In genomic region chr20:3803289-3803688, GRCh38 we compare ENCODE assay signal across 18 cellular contexts. TPM values are rescaled to one million over a fixed set of nuclear protein-coding genes. Genes with fewer than 3 reads are reported as not detected.
DNase-seq lines count a peak whose midpoint lies in the region; ATAC-seq, FAIRE-seq and TF ChIP-seq lines count a peak whose summit lies in the region.
"Had no signal": no experiment of that assay in that cellular context is flagged by ENCODE, and none has a peak within 500 bp of the region (broad histone marks: within the 10 kb centered on the region; RNA-seq: fewer than 3 reads in every experiment).

No MANE protein-coding gene starts in this region.

- TF ChIP-seq EP300 in upper lobe of left lung (IDR thresholded peaks at IDR 0.05), result no peak

- H3K36me3 Mint-ChIP-seq in T-cell, result peaks cover 73% of the 10 kb centered on the region

- peak overlapping the region in 1 of 3 donors; percentile 62 for H3K4me3 Mint-ChIP-seq in T-cell
- H3K4me3 Mint-ChIP-seq: activated CD4-positive, alpha-beta T cell treated with anti-CD3 and anti-CD28 coated beads for 36 hours; activated T-cell treated with anti-CD3 and anti-CD28 coated beads, Interleukin-2, amount 50 U/mL, for 4 hours; GM23338 had no signal

- H3K79me2 ChIP-seq in keratinocyte (ENCODE audit: control insufficient read depth, insufficient read depth, low read length), result peaks cover 16% of the 10 kb centered on the region

- no peak for FAIRE-seq in keratinocyte (lab: Jason Lieb, UNC)
- FAIRE-seq: endothelial cell of umbilical vein had no signal

- H3K4me2 ChIP-seq in keratinocyte (ENCODE audit: control insufficient read depth, extremely low read depth, insufficient read depth, low read depth, low read length), result peak overlapping the region; percentile 27
- H3K4me2 ChIP-seq: GM23338 had no signal

- dilution Hi-C loops in keratinocyte (cut with MboI; ENCODE audit: extremely low pct_ligation_motif_present, low sequenced_read_pairs), result no loop called here

- no peak for TF ChIP-seq CTCF in keratinocyte (optimal IDR thresholded peaks at IDR 0.05 in 1 of 3, IDR thresholded peaks at IDR 0.05 in 1 of 3, conservative IDR thresholded peaks at IDR 0.05 in 1 of 3; ENCODE audit: extremely low read depth in 1 of 3, insufficient read depth in 2 of 3, low read length in 3 of 3)
- TF ChIP-seq CTCF in upper lobe of left lung (IDR thresholded peaks at IDR 0.05), result no peak

- no peak overlapping the region for H3K9ac ChIP-seq in keratinocyte (ENCODE audit: control insufficient read depth, extremely low read depth, insufficient read depth, low read length)

- peak overlapping the region; percentile 99 to 100 for H3K27ac Mint-ChIP-seq in T-cell
- H3K27ac Mint-ChIP-seq: GM23338 had no signal

- H4K20me1 ChIP-seq in keratinocyte (ENCODE audit: control insufficient read depth, extremely low read depth, insufficient read depth, low read length), result no peaks in the 10 kb centered on the region

- POLR2A ChIA-PET in T-cell (lab: Charles Lee), result no interaction called here

- H3K9me1 ChIP-seq in keratinocyte (ENCODE audit: control insufficient read depth, extremely low read depth, insufficient read depth, low read length), result no peaks in the 10 kb centered on the region

- no peaks in the 10 kb centered on the region for H3K9me3 Mint-ChIP-seq in T-cell
- H3K9me3 Mint-ChIP-seq: activated T-cell treated with anti-CD3 and anti-CD28 coated beads, Interleukin-2, amount 50 U/mL, for 4 hours; GM23338 had no signal

- H3K27me3 ChIP-seq in keratinocyte (ENCODE audit: control insufficient read depth, extremely low read depth, insufficient read depth, low read length) (no peaks in the 10 kb centered on the region), upper lobe of left lung (no peaks in the 10 kb centered on the region)

- peaks cover 77 to 92% (median 80%) of the 10 kb centered on the region in 3 donors for H3K4me1 Mint-ChIP-seq in T-cell

- peaks cover 33 to 73% of the 10 kb centered on the region in 2 experiments for H3K36me3 ChIP-seq in keratinocyte (ENCODE audit: control insufficient read depth in 2 of 2, extremely low read depth in 1 of 2, insufficient read depth in 2 of 2, low read length in 2 of 2)
- peaks cover 4 to 74% (median 68%) of the 10 kb centered on the region in 4 donors for H3K36me3 ChIP-seq in upper lobe of left lung

- TF ChIP-seq POLR2A in upper lobe of left lung (IDR thresholded peaks at IDR 0.05), result no peak

- no peak overlapping the region for H3K4me3 ChIP-seq in keratinocyte (ENCODE audit: control insufficient read depth in 2 of 3, extremely low read depth in 1 of 3, insufficient read depth in 2 of 3, low read depth in 1 of 3, low read length in 3 of 3)
- H3K4me3 ChIP-seq in upper lobe of left lung, result no peak overlapping the region
- H3K4me3 ChIP-seq: GM23338 had no signal

- H3K9me3 ChIP-seq in keratinocyte (ENCODE audit: control insufficient read depth, low read depth, low read length) (no peaks in the 10 kb centered on the region), upper lobe of left lung (no peaks in the 10 kb centered on the region)

- 94 to 96% methylated on average over 10 to 14 of the region's 14 CpGs for WGBS in upper lobe of left lung, 2 donors

- ATAC-seq in left cardiac atrium (no peak), T-cell (replicated peaks in 1 of 4) (no peak), upper lobe of left lung (ENCODE audit: low FRiP score in 2 of 2) (no peak)
- ATAC-seq: activated CD4-positive, alpha-beta T cell treated with anti-CD3 and anti-CD28 coated beads for 36 hours; activated T-cell treated with anti-CD3 and anti-CD28 coated beads, Interleukin-2, amount 50 U/mL, for 4 hours; GM23338 had no signal

- intact Hi-C loops in left cardiac atrium (cut with DNase I), result no loop called here
- intact Hi-C loops in cardiac septum (cut with DNase I), result no loop called here

- H3K4me1 ChIP-seq in keratinocyte (ENCODE audit: control insufficient read depth, extremely low read depth, insufficient read depth, low read length) (peaks cover 89% of the 10 kb centered on the region), upper lobe of left lung (peaks cover 84 to 100% (median 96%) of the 10 kb centered on the region in 4 donors)

- no peaks in the 10 kb centered on the region for H3K27me3 Mint-ChIP-seq in T-cell
- H3K27me3 Mint-ChIP-seq: activated CD4-positive, alpha-beta T cell treated with anti-CD3 and anti-CD28 coated beads for 36 hours had no signal

- peak overlapping the region; percentile 99 for H3K27ac ChIP-seq in keratinocyte (ENCODE audit: control insufficient read depth, insufficient read depth, low read length)
- H3K27ac ChIP-seq in upper lobe of left lung, result peak overlapping the region; percentile 91 to 98 (median 96)

- DNase-seq in left cardiac atrium (peak; percentile 19), cardiac septum (ENCODE audit: low spot score) (no peak), T-cell (no peak), keratinocyte (ENCODE audit: low read depth, low spot score) (no peak), upper lobe of left lung (peak in 1 of 2 donors; percentile 55), C1 segment of cervical spinal cord (lab: John Stamatoyannopoulos, UW) (no peak), NCI-H128 (lab: John Stamatoyannopoulos, UW; ENCODE audit: unreplicated experiment) (no peak)
- no peak for DNase-seq in activated effector memory CD4-positive, alpha-beta T cell treated with anti-CD3 and anti-CD28 coated beads, Interleukin-2, amount 50 U/mL, for 16 hours
- DNase-seq: activated CD4-positive, alpha-beta T cell treated with anti-CD3 and anti-CD28 coated beads for 36 hours; activated T-cell treated with anti-CD3 and anti-CD28 coated beads, Interleukin-2, amount 50 U/mL, for 4 hours; amygdala; foreskin melanocyte; Kasumi-1; NCI-H1417 treated with DMSO at 0.1 percent for 48 hours; NK-92 treated with Interleukin-12 subunit alpha and Interleukin-12 subunit beta, amount 100 ng/mL, for 24 hours; T-helper 9 cell had no signal

- CTCF ChIA-PET in T-cell (lab: Charles Lee), result no interaction called here

- H2AFZ ChIP-seq in keratinocyte (ENCODE audit: control insufficient read depth, low read length), result no peak overlapping the region
- H2AFZ ChIP-seq: GM23338 had no signal

RNA-seq across cellular contexts. Expression of gene CDC25B, which starts 7.2 kb away (rescaled TPM):
- total RNA-seq in left cardiac atrium, result 10 to 100 TPM; 13.8 to 16.6 TPM
- total RNA-seq in cardiac septum, result 9.4 TPM
- total RNA-seq in T-cell, result 100 to 1,000 TPM; 216 to 409 (median 401) TPM
- 15.0 to 41.5 TPM (median 23.5 TPM) in 3 replicates for polyA plus RNA-seq in keratinocyte
- 35.9 TPM for polyA plus RNA-seq in keratinocyte (2011; ENCODE audit: low read depth)
- 31.9 and 57.1 TPM in 2 replicates for polyA plus RNA-seq in keratinocyte (2011; cell fraction: cytosol; rRNA removed)
- polyA plus RNA-seq in keratinocyte (2011; cell fraction: nucleus; rRNA removed), result 89.9 and 117 TPM in 2 replicates
- polyA plus RNA-seq in keratinocyte (2012; ENCODE audit: low replicate concordance), result 14.3 and 38.5 TPM in 2 replicates
- polyA minus RNA-seq in keratinocyte, result 19.1 to 77.3 TPM (median 28.9 TPM) in 3 replicates
- 34.5 TPM for polyA minus RNA-seq in keratinocyte (2011; cell fraction: cytosol; rRNA and poly(A)+ RNA removed)
- 18.8 and 36.4 TPM in 2 replicates for polyA minus RNA-seq in keratinocyte (2011; cell fraction: nucleus; rRNA and poly(A)+ RNA removed)
- total RNA-seq in upper lobe of left lung, result 100 to 1,000 TPM in 3 of 6 donors, 10 to 100 TPM in 3; 45.5 to 151 (median 99.1) TPM

RNA-seq across cellular contexts. Expression of gene CENPB, which starts 16.7 kb away (rescaled TPM):
- total RNA-seq in left cardiac atrium (10 to 100 TPM; 70.8 to 93.6 TPM), cardiac septum (79.8 TPM), T-cell (10 to 100 TPM; 37.0 to 79.0 (median 60.8) TPM), upper lobe of left lung (100 to 1,000 TPM in 2 of 6 donors, 10 to 100 TPM in 4; 56.6 to 125 (median 89.7) TPM)
- polyA plus RNA-seq in keratinocyte, result 18.1 to 22.3 TPM (median 22.0 TPM) in 3 replicates
- polyA plus RNA-seq in keratinocyte (2011; ENCODE audit: low read depth), result 20.5 TPM
- polyA plus RNA-seq in keratinocyte (2011; cell fraction: cytosol; rRNA removed), result 14.2 and 31.9 TPM in 2 replicates
- polyA plus RNA-seq in keratinocyte (2011; cell fraction: nucleus; rRNA removed), result 19.2 and 26.9 TPM in 2 replicates
- polyA plus RNA-seq in keratinocyte (2012; ENCODE audit: low replicate concordance), result 19.4 and 51.1 TPM in 2 replicates
- polyA minus RNA-seq in keratinocyte, result 19.1 to 48.1 TPM (median 20.0 TPM) in 3 replicates
- 59.7 TPM for polyA minus RNA-seq in keratinocyte (2011; cell fraction: cytosol; rRNA and poly(A)+ RNA removed)
- 16.1 and 19.6 TPM in 2 replicates for polyA minus RNA-seq in keratinocyte (2011; cell fraction: nucleus; rRNA and poly(A)+ RNA removed)

RNA-seq across cellular contexts. Expression of gene AP5S1, which starts 17.1 kb away (rescaled TPM):
- 10 to 100 TPM; 11.8 to 14.7 TPM for total RNA-seq in left cardiac atrium
- total RNA-seq in cardiac septum, result 12.5 TPM
- 10 to 100 TPM; 11.5 to 17.3 (median 14.4) TPM for total RNA-seq in T-cell
- 4.3 to 9.0 TPM (median 5.2 TPM) in 3 replicates for polyA plus RNA-seq in keratinocyte
- 0.51 TPM for polyA plus RNA-seq in keratinocyte (2011; ENCODE audit: low read depth)
- polyA plus RNA-seq in keratinocyte (2011; cell fraction: cytosol; rRNA removed), result 4.2 and 7.7 TPM in 2 replicates
- 4.5 and 6.2 TPM in 2 replicates for polyA plus RNA-seq in keratinocyte (2011; cell fraction: nucleus; rRNA removed)
- polyA plus RNA-seq in keratinocyte (2012; ENCODE audit: low replicate concordance), result 3.2 and 9.7 TPM in 2 replicates
- polyA minus RNA-seq in keratinocyte, result 5.6 to 13.5 TPM (median 6.1 TPM) in 3 replicates
- 9.8 TPM for polyA minus RNA-seq in keratinocyte (2011; cell fraction: cytosol; rRNA and poly(A)+ RNA removed)
- polyA minus RNA-seq in keratinocyte (2011; cell fraction: nucleus; rRNA and poly(A)+ RNA removed), result 5.9 and 7.0 TPM in 2 replicates
- total RNA-seq in upper lobe of left lung, result 10 to 100 TPM in 5 of 6 donors, 1 to 10 TPM in 1; 9.4 to 20.8 (median 14.7) TPM

RNA-seq across cellular contexts. Expression of gene SPEF1, which starts 22.0 kb away (rescaled TPM):
- not detected for total RNA-seq in left cardiac atrium
- total RNA-seq in cardiac septum, result not detected
- under 1 TPM in 1 of 5 donors, not detected in 4; 0.16 TPM for total RNA-seq in T-cell
- 0.06 to 0.09 TPM (median 0.07 TPM) in 3 replicates for polyA plus RNA-seq in keratinocyte
- not detected for polyA plus RNA-seq in keratinocyte (2011; ENCODE audit: low read depth)
- 0.06 TPM in 1 of 2 replicates, not detected in the other for polyA plus RNA-seq in keratinocyte (2011; cell fraction: cytosol; rRNA removed)
- 0.15 TPM in 2 replicates for polyA plus RNA-seq in keratinocyte (2011; cell fraction: nucleus; rRNA removed)
- not detected in 2 replicates for polyA plus RNA-seq in keratinocyte (2012; ENCODE audit: low replicate concordance)
- not detected in 3 replicates for polyA minus RNA-seq in keratinocyte
- not detected for polyA minus RNA-seq in keratinocyte (2011; cell fraction: cytosol; rRNA and poly(A)+ RNA removed)
- polyA minus RNA-seq in keratinocyte (2011; cell fraction: nucleus; rRNA and poly(A)+ RNA removed), result not detected in 2 replicates
- total RNA-seq in upper lobe of left lung, result 10 to 100 TPM in 1 of 6 donors, 1 to 10 TPM in 4, under 1 TPM in 1; 0.34 to 15.1 (median 5.4) TPM

RNA-seq across cellular contexts. Expression of gene ADISSP, which starts 35.7 kb away (rescaled TPM):
- total RNA-seq in left cardiac atrium (10 to 100 TPM; 17.2 to 23.2 TPM), cardiac septum (9.9 TPM), T-cell (10 to 100 TPM; 16.2 to 28.7 (median 22.6) TPM), upper lobe of left lung (10 to 100 TPM in 5 of 6 donors, 1 to 10 TPM in 1; 6.7 to 41.9 (median 39.1) TPM)
- polyA plus RNA-seq in keratinocyte, result 25.8 to 44.3 TPM (median 28.2 TPM) in 3 replicates
- 4.8 TPM for polyA plus RNA-seq in keratinocyte (2011; ENCODE audit: low read depth)
- polyA plus RNA-seq in keratinocyte (2011; cell fraction: cytosol; rRNA removed), result 27.4 and 60.1 TPM in 2 replicates
- polyA plus RNA-seq in keratinocyte (2011; cell fraction: nucleus; rRNA removed), result 14.8 and 21.0 TPM in 2 replicates
- polyA plus RNA-seq in keratinocyte (2012; ENCODE audit: low replicate concordance), result 14.3 and 54.5 TPM in 2 replicates
- polyA minus RNA-seq in keratinocyte, result 20.5 to 76.6 TPM (median 31.1 TPM) in 3 replicates
- 90.0 TPM for polyA minus RNA-seq in keratinocyte (2011; cell fraction: cytosol; rRNA and poly(A)+ RNA removed)
- 10.8 and 13.0 TPM in 2 replicates for polyA minus RNA-seq in keratinocyte (2011; cell fraction: nucleus; rRNA and poly(A)+ RNA removed)
